8 cellular contexts compared by ENCODE assay signal in genomic region chr16:637081-638018, GRCh38. TPM values are rescaled to one million over a fixed set of nuclear protein-coding genes. Genes with fewer than 3 reads are reported as not detected.
DNase-seq lines count a peak whose midpoint lies in the region; ATAC-seq and TF ChIP-seq lines count a peak whose summit lies in the region.

No MANE protein-coding gene starts in this region.

- no peaks in the 10 kb centered on the region for H3K27me3 ChIP-seq in Peyer's patch
- H3K27me3 ChIP-seq in parathyroid adenoma (ENCODE audit: control insufficient read depth, insufficient read depth, low read length): peaks cover 3% of the 10 kb centered on the region
- peaks cover 14% of the 10 kb centered on the region for H3K27me3 ChIP-seq in thymus (ENCODE audit: control insufficient read depth, insufficient read depth)

- peaks cover 0 to 13% (median 0%) of the 10 kb centered on the region in 3 donors for H3K36me3 ChIP-seq in Peyer's patch
- H3K36me3 ChIP-seq in parathyroid adenoma (ENCODE audit: control insufficient read depth, insufficient read depth, low read length): no peaks in the 10 kb centered on the region
- H3K36me3 ChIP-seq in thymus (ENCODE audit: control insufficient read depth, insufficient read depth): peaks cover 16% of the 10 kb centered on the region

- TF ChIP-seq POLR2A in Peyer's patch (IDR thresholded peaks at IDR 0.05): no peak

- peak overlapping the region; percentile 60 to 96 (median 88) for H3K4me3 ChIP-seq in Peyer's patch
- H3K4me3 ChIP-seq in parathyroid adenoma (ENCODE audit: low read depth, low read length): peak overlapping the region; percentile 100
- peak overlapping the region; percentile 93 for H3K4me3 ChIP-seq in thymus (ENCODE audit: low read length)

- no peaks in the 10 kb centered on the region for H3K9me3 Mint-ChIP-seq in activated naive CD4-positive, alpha-beta T cell treated with anti-CD3 and anti-CD28 coated beads, Interleukin-2, amount 50 U/mL, for 72 hours

- H3K9me3 ChIP-seq in Peyer's patch (no peaks in the 10 kb centered on the region), parathyroid adenoma (ENCODE audit: control insufficient read depth, low read length) (no peaks in the 10 kb centered on the region), thymus (ENCODE audit: control insufficient read depth) (no peaks in the 10 kb centered on the region)

- TF ChIP-seq CTCF in Peyer's patch (IDR thresholded peaks at IDR 0.05): no peak
- TF ChIP-seq CTCF in parathyroid adenoma (IDR thresholded peaks at IDR 0.05): no peak

- peak overlapping the region; percentile 87 to 98 (median 92) for H3K27ac ChIP-seq in Peyer's patch
- H3K27ac ChIP-seq in parathyroid adenoma: peak overlapping the region; percentile 91
- peak overlapping the region; percentile 98 for H3K27ac ChIP-seq in thymus (ENCODE audit: low read depth)

- peak overlapping the region; percentile 99 to 100 for H3K27ac Mint-ChIP-seq in activated naive CD4-positive, alpha-beta T cell treated with anti-CD3 and anti-CD28 coated beads, Interleukin-2, amount 50 U/mL, for 72 hours

- 18% methylated on average over 53 of the region's 53 CpGs for WGBS in thymus

- intact Hi-C loops in Right ventricle myocardium inferior (cut with DNase I): loop anchor here (2.0 kb wide), 1 partner anchor 49 kb away; no protein-coding TSS in a partner anchor

- H2AFZ ChIP-seq in parathyroid adenoma: peak overlapping the region; percentile 76

- peak overlapping the region; percentile 100 for H3K4me2 ChIP-seq in parathyroid adenoma (ENCODE audit: low read length)

- DNase-seq in 8988T (peak; percentile 97), Peyer's patch (peak in 2 of 3 donors; percentile 92 to 95), Right ventricle myocardium inferior (ENCODE audit: missing footprints) (peak; percentile 94)
- DNase-seq in activated naive CD4-positive, alpha-beta T cell treated with anti-CD3 and anti-CD28 coated beads, Interleukin-2, amount 50 U/mL, for 72 hours (ENCODE audit: low spot score in 2 of 2): no peak

- H3K79me2 ChIP-seq in parathyroid adenoma: no peaks in the 10 kb centered on the region

- ATAC-seq in GM18907 (IDR thresholded peaks at IDR 0.05; ENCODE audit: unreplicated experiment) (peak; percentile 1), Right ventricle myocardium inferior (peak; percentile 82), HG03025 (IDR thresholded peaks at IDR 0.05; ENCODE audit: low FRiP score, unreplicated experiment) (no peak)
- ATAC-seq in activated naive CD4-positive, alpha-beta T cell treated with anti-CD3 and anti-CD28 coated beads, Interleukin-2, amount 50 U/mL, for 72 hours: no peak

- H3K36me3 Mint-ChIP-seq in activated naive CD4-positive, alpha-beta T cell treated with anti-CD3 and anti-CD28 coated beads, Interleukin-2, amount 50 U/mL, for 72 hours: peaks cover 0 to 5% of the 10 kb centered on the region in 2 donors

- H3K4me1 ChIP-seq in Peyer's patch (peaks cover 0 to 22% (median 12%) of the 10 kb centered on the region in 4 donors), parathyroid adenoma (peaks cover 2% of the 10 kb centered on the region), thymus (ENCODE audit: control insufficient read depth, insufficient read depth, low read length) (peaks cover 16% of the 10 kb centered on the region)

- no peak overlapping the region for H3K9ac ChIP-seq in parathyroid adenoma

RNA-seq across cellular contexts. Expression of gene METTL26, which starts 1.2 kb away (rescaled TPM):
- total RNA-seq in Peyer's patch (100 to 1,000 TPM in 1 of 4 donors, 10 to 100 TPM in 3; 44.5 to 153 (median 60.2) TPM), Right ventricle myocardium inferior (53.5 TPM)
- 100 to 1,000 TPM in 1 of 2 donors, 10 to 100 TPM in 1; 47.2 to 120 TPM for total RNA-seq in activated naive CD4-positive, alpha-beta T cell treated with anti-CD3 and anti-CD28 coated beads, Interleukin-2, amount 50 U/mL, for 72 hours
- 110 TPM for polyA plus RNA-seq in thymus

RNA-seq across cellular contexts. Expression of gene MCRIP2, which starts 4.3 kb away (rescaled TPM):
- total RNA-seq in Peyer's patch: 100 to 1,000 TPM; 114 to 260 (median 222) TPM
- 10 to 100 TPM; 33.7 to 52.0 TPM for total RNA-seq in activated naive CD4-positive, alpha-beta T cell treated with anti-CD3 and anti-CD28 coated beads, Interleukin-2, amount 50 U/mL, for 72 hours
- total RNA-seq in Right ventricle myocardium inferior: 194 TPM
- polyA plus RNA-seq in thymus: 25.2 TPM

RNA-seq across cellular contexts. Expression of gene WFIKKN1, which starts 6.6 kb away (rescaled TPM):
- total RNA-seq in Peyer's patch (1 to 10 TPM; 2.5 to 6.2 (median 3.8) TPM), Right ventricle myocardium inferior (0.16 TPM)
- total RNA-seq in activated naive CD4-positive, alpha-beta T cell treated with anti-CD3 and anti-CD28 coated beads, Interleukin-2, amount 50 U/mL, for 72 hours: under 1 TPM; 0.33 to 0.71 TPM
- 2.1 TPM for polyA plus RNA-seq in thymus

RNA-seq across cellular contexts. Expression of gene WDR90, which starts 11.8 kb away (rescaled TPM):
- total RNA-seq in Peyer's patch (100 to 1,000 TPM in 2 of 4 donors, 10 to 100 TPM in 2; 29.8 to 154 (median 73.6) TPM), Right ventricle myocardium inferior (7.7 TPM)
- total RNA-seq in activated naive CD4-positive, alpha-beta T cell treated with anti-CD3 and anti-CD28 coated beads, Interleukin-2, amount 50 U/mL, for 72 hours: 100 to 1,000 TPM in 1 of 2 donors, 10 to 100 TPM in 1; 36.1 to 101 TPM
- polyA plus RNA-seq in thymus: 22.6 TPM

RNA-seq across cellular contexts. Expression of gene RHOT2, which starts 30.6 kb away (rescaled TPM):
- total RNA-seq in Peyer's patch (100 to 1,000 TPM; 110 to 416 (median 239) TPM), Right ventricle myocardium inferior (86.0 TPM)
- total RNA-seq in activated naive CD4-positive, alpha-beta T cell treated with anti-CD3 and anti-CD28 coated beads, Interleukin-2, amount 50 U/mL, for 72 hours: 100 to 1,000 TPM; 112 to 118 TPM
- 252 TPM for polyA plus RNA-seq in thymus

Comparison
In these comparisons a context has a peak if more than half of its experiments do, and no peak if none do; other contexts are left out.
1. DNase-seq: peak in 8988T (single experiment), Peyer's patch (2 of 3) and Right ventricle myocardium inferior (single experiment); none in activated naive CD4-positive, alpha-beta T cell treated with anti-CD3 and anti-CD28 coated beads, Interleukin-2, amount 50 U/mL, for 72 hours (0 of 2).
2. ATAC-seq: peak in GM18907 (single experiment) and Right ventricle myocardium inferior (single experiment); none in activated naive CD4-positive, alpha-beta T cell treated with anti-CD3 and anti-CD28 coated beads, Interleukin-2, amount 50 U/mL, for 72 hours (0 of 2) and HG03025 (single experiment).
3. Peak in every context shown above with its lines, with median percentiles within 50 percentile points of each other: H3K27ac ChIP-seq and H3K4me3 ChIP-seq.